Comparison of ENCODE assay signal across 7 cellular contexts in genomic region chr12:15789215-15790171, GRCh38.
DNase-seq lines count a peak whose midpoint lies in the region; ATAC-seq and TF ChIP-seq lines count a peak whose summit lies in the region.

Gene EPS8 (minus strand): TSS chr12:15789388. CDS start chr12:15682951, 106,437 bp downstream.

- in situ Hi-C loops in brain microvascular endothelial cell (cut with HindIII; ENCODE audit: low pct_ligation_motif_present, low sequenced_read_pairs) = no loop called here

- peak; percentile 17 for TF ChIP-seq CTCF in brain microvascular endothelial cell (IDR thresholded peaks at IDR 0.05; ENCODE audit: low read depth, low read length, missing control alignments)

- peak within 1 kb of the TSS; percentile 93 for H3K27ac ChIP-seq in brain microvascular endothelial cell

- DNase-seq in NCI-H2081 treated with DMSO at 0.1 percent for 48 hours (lab: John Stamatoyannopoulos, UW) (peak; percentile 72), UCSD-AML1 (lab: John Stamatoyannopoulos, UW; ENCODE audit: unreplicated experiment) (peak; percentile 82), brain microvascular endothelial cell (peak; percentile 85), skeletal muscle cell (ENCODE audit: low read depth) (peak; percentile 75)

- H3K4me3 ChIP-seq in brain microvascular endothelial cell (ENCODE audit: low read depth, low read length) = peak within 1 kb of the TSS; percentile 85
- peak within 1 kb of the TSS; percentile 68 for H3K4me3 ChIP-seq in iPS-11a (ENCODE audit: low read depth, low read length)
- peak within 1 kb of the TSS; percentile 87 for H3K4me3 ChIP-seq in skeletal muscle cell (ENCODE audit: low read depth, low read length)

- H3K27me3 ChIP-seq in brain microvascular endothelial cell (replicated peaks) = no peaks in the 10 kb centered on the region

- peak; percentile 86 for ATAC-seq in GM18520 (IDR thresholded peaks at IDR 0.05; ENCODE audit: unreplicated experiment)
- ATAC-seq in HG03039 (IDR thresholded peaks at IDR 0.05; ENCODE audit: unreplicated experiment) = peak; percentile 91

- H3K36me3 ChIP-seq in brain microvascular endothelial cell (replicated peaks) = no peaks in the 10 kb centered on the region

Comparison
In these comparisons a context has a peak if more than half of its experiments do, and no peak if none do; other contexts are left out.
1. Peak in every context shown above with its lines: DNase-seq, ATAC-seq, H3K4me3 ChIP-seq and H3K27ac ChIP-seq.